In the genomic region with DNA sequence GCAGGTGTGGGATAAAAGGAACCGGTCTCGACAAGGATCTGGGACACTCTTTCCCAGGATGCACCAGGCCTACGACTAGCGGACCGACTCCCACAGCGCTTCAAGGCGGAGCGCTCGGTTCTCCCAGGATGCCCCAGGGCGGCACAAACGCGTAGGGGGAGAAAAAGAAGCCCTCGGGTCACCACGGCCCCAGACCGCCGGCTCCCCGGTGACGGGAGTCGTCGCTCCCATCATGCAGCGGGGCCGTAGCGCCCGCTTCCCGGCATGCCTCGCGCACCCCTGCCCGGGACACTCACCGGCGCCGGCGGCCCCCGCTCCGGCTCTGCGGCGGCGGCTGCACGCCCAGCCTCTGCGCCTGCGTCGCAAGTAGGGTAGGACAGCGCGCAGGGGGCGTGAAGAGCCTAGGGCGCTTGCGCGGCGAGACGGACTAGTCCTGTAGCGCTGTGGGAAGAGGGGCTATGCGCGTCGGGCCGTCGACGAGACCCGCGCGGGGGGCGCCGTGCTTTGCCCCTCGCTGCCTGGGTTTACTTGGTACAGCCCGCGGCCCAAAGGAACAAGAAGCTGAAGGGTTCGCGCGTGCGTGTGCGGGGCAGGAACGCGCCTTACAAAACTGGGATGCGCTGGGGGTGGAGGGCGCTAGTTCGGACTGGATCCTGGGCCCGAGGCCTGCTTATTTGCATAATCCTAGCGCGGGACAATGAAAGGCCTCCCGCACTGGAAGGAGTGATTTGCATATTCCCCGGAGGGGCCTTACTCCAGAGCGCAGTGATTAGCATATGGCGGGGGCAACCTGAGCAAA, we compare ENCODE assay signal across 8 cellular contexts. TPM values are rescaled to one million over a fixed set of nuclear protein-coding genes. Genes with fewer than 3 reads are reported as not detected.
DNase-seq lines count a peak whose midpoint lies in the region; ATAC-seq and TF ChIP-seq lines count a peak whose summit lies in the region.

A gene with protein sequence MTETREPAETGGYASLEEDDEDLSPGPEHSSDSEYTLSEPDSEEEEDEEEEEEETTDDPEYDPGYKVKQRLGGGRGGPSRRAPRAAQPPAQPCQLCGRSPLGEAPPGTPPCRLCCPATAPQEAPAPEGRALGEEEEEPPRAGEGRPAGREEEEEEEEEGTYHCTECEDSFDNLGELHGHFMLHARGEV (minus strand): TSS at position 368 of the 799 bp plus-strand sequence. CDS start 5,325 bp downstream, outside the sequence.

- peak; percentile 59 for ATAC-seq in HG03457 (IDR thresholded peaks at IDR 0.05; ENCODE audit: unreplicated experiment)
- peak; percentile 95 for ATAC-seq in left lung

- peak within 1 kb of the TSS; percentile 87 to 96 (median 92) for H3K9ac ChIP-seq in BLaER1 treated with 17β-estradiol and CSF1 and Interleukin-3, amounts not matched to agents 10 nM and 100 nM

- peaks cover 20% of the 10 kb centered on the region for H3K4me1 Mint-ChIP-seq in dendritic cell treated with granulocyte-macrophage colony-stimulating factor and Interleukin-4, amounts not matched to agents 40 ng/mL and 50 ng/mL, for 4 days (ENCODE audit: low read depth)

- H4K20me1 ChIP-seq in BLaER1 treated with 17β-estradiol and CSF1 and Interleukin-3, amounts not matched to agents 10 nM and 100 nM: peaks cover 0 to 29% (median 16%) of the 10 kb centered on the region in 11 experiments; a peak in 10 of 22 replicates

- H3K4me3 ChIP-seq in BLaER1 treated with 17β-estradiol and CSF1 and Interleukin-3, amounts not matched to agents 10 nM and 100 nM: peak within 1 kb of the TSS; percentile 67 to 77 (median 71)
- H3K4me3 ChIP-seq in left lung: peak within 1 kb of the TSS; percentile 67 to 79

- H3K36me3 Mint-ChIP-seq in dendritic cell treated with granulocyte-macrophage colony-stimulating factor and Interleukin-4, amounts not matched to agents 40 ng/mL and 50 ng/mL, for 4 days (ENCODE audit: low read depth): peaks cover 10% of the 10 kb centered on the region

- peak; percentile 91 for DNase-seq in GM19240 (ENCODE audit: insufficient read length, low spot score)
- peak; percentile 99 for DNase-seq in NCI-H526 treated with DMSO at 0.1 percent for 48 hours (lab: John Stamatoyannopoulos, UW)
- DNase-seq in activated CD4-positive, alpha-beta T cell treated with anti-CD3 and anti-CD28 coated beads, Interleukin-2, amount 50 U/mL, for 4 hours: peak; percentile 76 to 80
- DNase-seq in left lung: peak; percentile 88 to 96
- DNase-seq in stimulated activated CD4-positive, alpha-beta T cell treated with anti-CD3 and anti-CD28 coated beads, Interleukin-2, amount 100 ng/mL, for 4 hours (ENCODE audit: low read depth): peak; percentile 84

- H3K4me3 Mint-ChIP-seq in dendritic cell treated with granulocyte-macrophage colony-stimulating factor and Interleukin-4, amounts not matched to agents 40 ng/mL and 50 ng/mL, for 4 days: peak within 1 kb of the TSS; percentile 96

- no peak for TF ChIP-seq CTCF in left lung (IDR thresholded peaks at IDR 0.05)

- intact Hi-C loops in dendritic cell treated with granulocyte-macrophage colony-stimulating factor and Interleukin-4, amounts not matched to agents 40 ng/mL and 50 ng/mL, for 4 days (cut with micrococcal nuclease): loop anchor here (1.0 kb wide), 1 partner anchor 23 kb away; a partner anchor contains a TSS
- intact Hi-C loops in left lung (cut with DNase I): no loop called here

- peak within 1 kb of the TSS; percentile 84 to 96 (median 93) for H3K27ac ChIP-seq in BLaER1 treated with 17β-estradiol and CSF1 and Interleukin-3, amounts not matched to agents 10 nM and 100 nM
- H3K27ac ChIP-seq in left lung: peak within 1 kb of the TSS; percentile 94 to 95

- peak within 1 kb of the TSS; percentile 81 to 98 (median 93) for H3K4me2 ChIP-seq in BLaER1 treated with 17β-estradiol and CSF1 and Interleukin-3, amounts not matched to agents 10 nM and 100 nM

- peaks cover under 1 to 27% (median 16%) of the 10 kb centered on the region in 11 experiments; a peak in 19 of 22 replicates for H3K36me3 ChIP-seq in BLaER1 treated with 17β-estradiol and CSF1 and Interleukin-3, amounts not matched to agents 10 nM and 100 nM
- no peaks in the 10 kb centered on the region for H3K36me3 ChIP-seq in left lung

- H3K4me1 ChIP-seq in BLaER1 treated with 17β-estradiol and CSF1 and Interleukin-3, amounts not matched to agents 10 nM and 100 nM: peaks cover 36 to 53% (median 48%) of the 10 kb centered on the region in 10 experiments
- peaks cover 6 to 14% of the 10 kb centered on the region in 2 donors for H3K4me1 ChIP-seq in left lung

- H3K9me3 ChIP-seq in BLaER1 treated with 17β-estradiol and CSF1 and Interleukin-3, amounts not matched to agents 10 nM and 100 nM (replicated peaks in 1 of 11): no peaks in the 10 kb centered on the region
- no peaks in the 10 kb centered on the region for H3K9me3 ChIP-seq in left lung

- peak within 1 kb of the TSS; percentile 97 for H3K27ac Mint-ChIP-seq in dendritic cell treated with granulocyte-macrophage colony-stimulating factor and Interleukin-4, amounts not matched to agents 40 ng/mL and 50 ng/mL, for 4 days

- no peaks in the 10 kb centered on the region for H3K27me3 ChIP-seq in BLaER1 treated with 17β-estradiol and CSF1 and Interleukin-3, amounts not matched to agents 10 nM and 100 nM
- no peaks in the 10 kb centered on the region for H3K27me3 ChIP-seq in left lung

- peaks cover 2% of the 10 kb centered on the region for H3K27me3 Mint-ChIP-seq in dendritic cell treated with granulocyte-macrophage colony-stimulating factor and Interleukin-4, amounts not matched to agents 40 ng/mL and 50 ng/mL, for 4 days

- no peaks in the 10 kb centered on the region for H3K9me3 Mint-ChIP-seq in dendritic cell treated with granulocyte-macrophage colony-stimulating factor and Interleukin-4, amounts not matched to agents 40 ng/mL and 50 ng/mL, for 4 days

RNA-seq across cellular contexts. Expression of the gene that starts here (rescaled TPM):
- total RNA-seq in left lung: 10 to 100 TPM; 24.7 to 41.5 TPM

Comparison
In these comparisons a context has a peak if more than half of its experiments do, and no peak if none do; other contexts are left out.
1. Peak in every context shown above with its lines: DNase-seq, ATAC-seq, H3K4me3 ChIP-seq and H3K27ac ChIP-seq.